21 cellular contexts compared by ENCODE assay signal in the genomic region with DNA sequence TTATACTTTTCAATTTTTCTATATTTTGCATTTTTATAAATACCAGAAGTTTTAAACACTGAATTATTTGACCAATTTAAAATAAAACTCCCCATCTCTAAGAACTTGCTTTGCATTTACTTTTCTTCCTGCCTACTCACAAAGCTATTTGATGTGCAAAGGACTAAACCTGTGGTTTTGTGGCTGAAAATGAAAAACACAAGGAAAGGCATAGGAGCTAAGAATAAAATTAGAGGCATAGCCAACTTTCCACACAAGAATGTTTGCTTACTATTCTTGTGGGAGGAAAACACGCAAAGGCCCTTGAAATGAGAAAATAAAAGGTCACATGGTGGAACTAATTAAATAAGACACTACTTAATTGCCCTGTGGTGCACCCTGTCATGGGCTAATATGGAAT.
"Had no signal": no experiment of that assay in that cellular context is flagged by ENCODE, and none has a peak within 500 bp of the region (broad histone marks: within the 10 kb centered on the region; RNA-seq: fewer than 3 reads in every experiment).

No MANE protein-coding gene starts in this region.

- FAIRE-seq: keratinocyte had no signal

- DNase-seq: activated CD4-positive, alpha-beta T cell treated with anti-CD3 and anti-CD28 coated beads for 48 hours; activated CD4-positive, CD25-positive, alpha-beta regulatory T cell; activated CD8-positive, alpha-beta T cell treated with anti-CD3 and anti-CD28 coated beads, Interleukin-2, amount 10 ng/mL, durations not matched to agents 7 days and 5 days; activated naive CD4-positive, alpha-beta T cell treated with anti-CD3 and anti-CD28 coated beads, Interleukin-2, amount 10 ng/mL, durations not matched to agents 7 days and 5 days; activated T-cell treated with anti-CD3 and anti-CD28 coated beads, Interleukin-2, amount 50 U/mL, for 24 hours; adrenal gland; body of pancreas; central memory CD4-positive, alpha-beta T cell; dorsolateral prefrontal cortex; head of caudate nucleus; occipital lobe; stimulated activated CD4-positive, alpha-beta T cell treated with anti-CD3 and anti-CD28 coated beads, Interleukin-2, amount 100 ng/mL, for 48 hours; T-cell; transverse colon had no signal

- H3K36me3 ChIP-seq: adrenal gland, right atrium auricular region, suprapubic skin, transverse colon, vagina had no signal

- H3K27me3 ChIP-seq: body of pancreas, right atrium auricular region, suprapubic skin, transverse colon, vagina had no signal

- H3K4me1 ChIP-seq: adrenal gland, body of pancreas, right atrium auricular region, suprapubic skin, transverse colon, vagina had no signal

- H3K9me3 ChIP-seq: adrenal gland, body of pancreas, right atrium auricular region, suprapubic skin, transverse colon, vagina had no signal

- H3K27ac ChIP-seq: adrenal gland, body of pancreas, dorsolateral prefrontal cortex, right atrium auricular region, skin epidermis, suprapubic skin, transverse colon, vagina had no signal

- H3K4me3 ChIP-seq: adrenal gland, body of pancreas, dorsolateral prefrontal cortex, lung, right atrium auricular region, skin epidermis, suprapubic skin, transverse colon, vagina had no signal

- ATAC-seq: activated CD8-positive, alpha-beta T cell treated with anti-CD3 and anti-CD28 coated beads, Interleukin-2, amount 10 ng/mL, durations not matched to agents 7 days and 5 days; body of pancreas; left lobe of liver; T-cell had no signal
